In genomic region chr7:15306286-15306685, GRCh38 we compare ENCODE assay signal across 38 cellular contexts.
"Had no signal": no experiment of that assay in that cellular context is flagged by ENCODE, and none has a peak within 500 bp of the region (broad histone marks: within the 10 kb centered on the region; RNA-seq: fewer than 3 reads in every experiment).

No MANE protein-coding gene starts in this region.

- H3K4me3 ChIP-seq: adrenal gland, body of pancreas, Peyer's patch had no signal

- DNase-seq: activated B cell treated with CpG ODN at 0.5 μM for 24 hours; activated CD4-positive, alpha-beta memory T cell treated with anti-CD3 and anti-CD28 coated beads for 36 hours; activated CD4-positive, alpha-beta T cell treated with anti-CD3 and anti-CD28 coated beads for 4 hours; activated CD4-positive, alpha-beta T cell treated with anti-CD3 and anti-CD28 coated beads, Interleukin-2, amount 50 U/mL, for 1 hour; activated CD4-positive, CD25-positive, alpha-beta regulatory T cell treated with anti-CD3 and anti-CD28 coated beads, Interleukin-2, amount 50 U/mL, for 72 hours; activated CD8-positive, alpha-beta memory T cell treated with anti-CD3 and anti-CD28 coated beads, Interleukin-2, amount 50 U/mL, for 4 hours; activated gamma-delta T cell treated with Interleukin-2 at 50 U/mL for 16 hours; activated naive CD4-positive, alpha-beta T cell treated with anti-CD3 and anti-CD28 coated beads for 36 hours; activated T-cell treated with anti-CD3 and anti-CD28 coated beads for 4 hours; activated T-cell treated with anti-CD3 and anti-CD28 coated beads, Interleukin-2, amount 50 U/mL, for 4 hours; adrenal gland; body of pancreas; Karpas-422; KBM-7; MM.1S; NCI-H1105; NCI-H1436; NCI-H1694; NCI-H1930; NCI-H2081 treated with DMSO at 0.1 percent for 48 hours; NCI-H345; NCI-H510A; NCI-H526; NCI-H748 treated with DMSO at 0.1 percent for 48 hours; NK-92 treated with Interleukin-12 subunit alpha and Interleukin-12 subunit beta, amount 100 ng/mL, for 24 hours; PC-3; Peyer's patch; SIG-M5; SW 1271; T-helper 1 cell; T-helper 2 cell; T-helper 9 cell had no signal

- H3K36me3 Mint-ChIP-seq: activated CD4-positive, alpha-beta memory T cell treated with anti-CD3 and anti-CD28 coated beads for 36 hours; activated naive CD4-positive, alpha-beta T cell treated with anti-CD3 and anti-CD28 coated beads, Interleukin-2, amount 50 U/mL, for 72 hours had no signal

- H3K36me3 ChIP-seq: adrenal gland, Peyer's patch had no signal

- H3K27ac ChIP-seq: adrenal gland, body of pancreas, Peyer's patch, RWPE1, VCaP had no signal

- H3K9me3 Mint-ChIP-seq: activated B cell treated with CpG ODN at 0.5 μM for 24 hours; activated CD4-positive, alpha-beta memory T cell treated with anti-CD3 and anti-CD28 coated beads for 36 hours; activated naive CD4-positive, alpha-beta T cell treated with anti-CD3 and anti-CD28 coated beads for 36 hours; activated T-cell treated with anti-CD3 and anti-CD28 coated beads, Interleukin-2, amount 50 U/mL, for 4 hours; central memory CD8-positive, alpha-beta T cell had no signal

- H3K27me3 ChIP-seq: adrenal gland, body of pancreas, Peyer's patch had no signal

- H3K27me3 Mint-ChIP-seq: activated B cell treated with CpG ODN at 0.5 μM for 24 hours; activated CD4-positive, alpha-beta memory T cell treated with anti-CD3 and anti-CD28 coated beads for 36 hours; central memory CD8-positive, alpha-beta T cell had no signal

- H3K4me3 Mint-ChIP-seq: activated B cell treated with CpG ODN at 0.5 μM for 24 hours; activated CD4-positive, alpha-beta memory T cell treated with anti-CD3 and anti-CD28 coated beads for 36 hours; activated naive CD4-positive, alpha-beta T cell treated with anti-CD3 and anti-CD28 coated beads for 36 hours; activated T-cell treated with anti-CD3 and anti-CD28 coated beads, Interleukin-2, amount 50 U/mL, for 4 hours; activated T-helper 1 cell treated with anti-CD3 and anti-CD28 coated beads, Interleukin-12 subunit alpha, Interleukin-12 subunit beta, Interleukin-2, Interleukin-4 antibody, amounts not matched to agents 30 ng/mL and 10 ng/mL and 1 ng/mL, durations not matched to agents 14 hours and 24 hours and 36 hours; central memory CD8-positive, alpha-beta T cell had no signal

- H3K9me3 ChIP-seq: adrenal gland, body of pancreas, Peyer's patch had no signal

- H3K4me1 ChIP-seq: adrenal gland, body of pancreas, Peyer's patch had no signal

- H3K27ac Mint-ChIP-seq: activated B cell treated with CpG ODN at 0.5 μM for 24 hours; activated CD4-positive, alpha-beta memory T cell treated with anti-CD3 and anti-CD28 coated beads for 36 hours; activated naive CD4-positive, alpha-beta T cell treated with anti-CD3 and anti-CD28 coated beads for 36 hours; activated naive CD4-positive, alpha-beta T cell treated with anti-CD3 and anti-CD28 coated beads, Interleukin-2, amount 50 U/mL, for 72 hours; activated T-helper 1 cell treated with anti-CD3 and anti-CD28 coated beads, Interleukin-12 subunit alpha, Interleukin-12 subunit beta, Interleukin-2, Interleukin-4 antibody, amounts not matched to agents 30 ng/mL and 10 ng/mL and 1 ng/mL, durations not matched to agents 14 hours and 24 hours and 36 hours had no signal

- ATAC-seq: activated naive CD4-positive, alpha-beta T cell treated with anti-CD3 and anti-CD28 coated beads, Interleukin-2, amount 50 U/mL, for 72 hours; activated T-cell treated with anti-CD3 and anti-CD28 coated beads, Interleukin-2, amount 50 U/mL, for 4 hours; body of pancreas; PC-3; Right ventricle myocardium inferior had no signal

- H3K4me1 Mint-ChIP-seq: activated B cell treated with CpG ODN at 0.5 μM for 24 hours; central memory CD8-positive, alpha-beta T cell had no signal
